Comparison of ENCODE assay signal across 1 cellular context in the genomic region with DNA sequence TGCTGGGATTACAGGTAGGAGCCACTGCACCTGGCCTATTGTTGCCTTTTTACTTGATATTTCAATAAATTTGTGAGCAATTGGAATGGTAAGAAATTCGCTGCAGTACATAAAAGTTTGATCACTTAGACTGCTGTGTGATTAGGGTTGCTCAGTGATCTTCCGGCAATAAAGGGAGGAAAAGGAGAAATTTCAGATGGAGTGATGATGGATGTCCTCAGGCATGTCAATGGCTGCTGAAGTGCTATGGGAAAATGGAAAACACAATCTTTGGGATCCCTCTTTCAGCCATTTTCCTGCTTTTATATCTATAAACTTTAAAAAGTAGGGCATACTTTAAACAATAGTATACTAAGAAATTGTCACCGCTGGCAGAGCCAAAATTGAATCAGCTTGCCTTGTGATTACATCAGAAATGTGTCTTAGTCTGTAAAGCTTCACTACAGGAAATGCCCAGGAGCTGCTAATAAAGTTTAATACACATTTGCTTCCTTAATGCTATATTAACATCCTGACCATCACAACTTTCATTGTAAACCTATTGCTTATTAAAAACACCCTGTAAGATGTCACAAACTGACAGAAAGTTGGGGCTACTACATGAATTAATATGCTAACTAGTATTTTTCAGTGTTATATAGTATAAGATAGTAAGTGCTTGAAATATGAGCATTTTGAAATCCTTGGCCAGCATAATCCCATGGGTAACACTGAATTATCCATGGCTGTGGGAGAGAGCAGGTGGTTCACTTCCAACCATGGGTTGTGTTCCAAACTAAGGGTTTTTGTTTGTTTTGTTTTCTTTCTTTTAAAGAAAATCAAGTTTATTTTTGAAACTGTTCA.
A peak's percentile ranks its signal among the peaks of the same experiment; 100 is the strongest.
TF ChIP-seq lines count a peak whose summit lies in the region.

No MANE protein-coding gene starts in this region.

TF ChIP-seq in K562, 482 proteins besides CTCF, POLR2A, EP300 and RAD21 (continued from another document):
- TF ChIP-seq, protein P1, sequence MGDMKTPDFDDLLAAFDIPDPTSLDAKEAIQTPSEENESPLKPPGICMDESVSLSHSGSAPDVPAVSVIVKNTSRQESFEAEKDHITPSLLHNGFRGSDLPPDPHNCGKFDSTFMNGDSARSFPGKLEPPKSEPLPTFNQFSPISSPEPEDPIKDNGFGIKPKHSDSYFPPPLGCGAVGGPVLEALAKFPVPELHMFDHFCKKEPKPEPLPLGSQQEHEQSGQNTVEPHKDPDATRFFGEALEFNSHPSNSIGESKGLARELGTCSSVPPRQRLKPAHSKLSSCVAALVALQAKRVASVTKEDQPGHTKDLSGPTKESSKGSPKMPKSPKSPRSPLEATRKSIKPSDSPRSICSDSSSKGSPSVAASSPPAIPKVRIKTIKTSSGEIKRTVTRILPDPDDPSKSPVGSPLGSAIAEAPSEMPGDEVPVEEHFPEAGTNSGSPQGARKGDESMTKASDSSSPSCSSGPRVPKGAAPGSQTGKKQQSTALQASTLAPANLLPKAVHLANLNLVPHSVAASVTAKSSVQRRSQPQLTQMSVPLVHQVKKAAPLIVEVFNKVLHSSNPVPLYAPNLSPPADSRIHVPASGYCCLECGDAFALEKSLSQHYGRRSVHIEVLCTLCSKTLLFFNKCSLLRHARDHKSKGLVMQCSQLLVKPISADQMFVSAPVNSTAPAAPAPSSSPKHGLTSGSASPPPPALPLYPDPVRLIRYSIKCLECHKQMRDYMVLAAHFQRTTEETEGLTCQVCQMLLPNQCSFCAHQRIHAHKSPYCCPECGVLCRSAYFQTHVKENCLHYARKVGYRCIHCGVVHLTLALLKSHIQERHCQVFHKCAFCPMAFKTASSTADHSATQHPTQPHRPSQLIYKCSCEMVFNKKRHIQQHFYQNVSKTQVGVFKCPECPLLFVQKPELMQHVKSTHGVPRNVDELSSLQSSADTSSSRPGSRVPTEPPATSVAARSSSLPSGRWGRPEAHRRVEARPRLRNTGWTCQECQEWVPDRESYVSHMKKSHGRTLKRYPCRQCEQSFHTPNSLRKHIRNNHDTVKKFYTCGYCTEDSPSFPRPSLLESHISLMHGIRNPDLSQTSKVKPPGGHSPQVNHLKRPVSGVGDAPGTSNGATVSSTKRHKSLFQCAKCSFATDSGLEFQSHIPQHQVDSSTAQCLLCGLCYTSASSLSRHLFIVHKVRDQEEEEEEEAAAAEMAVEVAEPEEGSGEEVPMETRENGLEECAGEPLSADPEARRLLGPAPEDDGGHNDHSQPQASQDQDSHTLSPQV (IDR thresholded peaks at IDR 0.05): peak; percentile 26; the same call in 1 of the 2 replicates
